In the genomic region with DNA sequence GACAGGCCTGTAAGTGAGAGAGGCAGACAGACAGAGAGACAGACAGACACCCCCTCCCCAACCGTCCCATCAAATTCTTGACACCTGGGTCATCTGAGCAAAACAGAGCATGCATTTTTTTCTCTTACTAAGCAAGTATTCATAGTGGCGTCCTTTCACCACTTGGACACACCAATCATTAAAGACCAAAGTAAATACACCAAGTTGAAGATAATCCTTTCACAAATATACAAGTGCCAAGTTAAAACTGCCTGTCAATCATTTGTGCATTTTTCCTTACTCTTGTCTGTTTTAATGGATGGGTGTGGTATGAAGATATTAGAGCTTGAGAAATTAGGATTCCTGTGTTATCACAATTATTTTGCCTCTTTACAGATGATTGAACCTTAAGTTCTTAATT, we compare ENCODE assay signal across 20 cellular contexts.
DNase-seq lines count a peak whose midpoint lies in the region; ATAC-seq and TF ChIP-seq lines count a peak whose summit lies in the region.
"Had no signal": no experiment of that assay in that cellular context is flagged by ENCODE, and none has a peak within 500 bp of the region (broad histone marks: within the 10 kb centered on the region; RNA-seq: fewer than 3 reads in every experiment).

No MANE protein-coding gene starts in this region.

- TF ChIP-seq CTCF in nephron progenitor cell (IDR thresholded peaks at IDR 0.05): no peak

- peak; percentile 22 for DNase-seq in NCI-H510A treated with DMSO at 0.1 percent for 48 hours (lab: John Stamatoyannopoulos, UW)
- no peak for DNase-seq in NCI-H510A (lab: John Stamatoyannopoulos, UW)
- peak; percentile 74 for DNase-seq in DMS53 treated with DMSO at 0.1 percent for 48 hours (lab: John Stamatoyannopoulos, UW; ENCODE audit: unreplicated experiment)
- DNase-seq in NCI-H460 (ENCODE audit: extremely low read depth, low read depth): peak; percentile 1
- DNase-seq in nephron progenitor cell: no peak
- no peak for DNase-seq in epidermal melanocyte (ENCODE audit: insufficient read length, low spot score)
- DNase-seq in activated CD4-positive, alpha-beta T cell treated with anti-CD3 and anti-CD28 coated beads, Interleukin-2, amount 10 ng/mL, durations not matched to agents 7 days and 5 days: no peak
- DNase-seq: GOT3, HCEC 1CT, Kasumi-1, MM.1S, NCI-H1048, NCI-H1694, NCI-H2029 treated with DMSO at 0.1 percent for 48 hours, NCI-H226, NCI-H524 treated with DMSO at 0.1 percent for 48 hours, Peyer's patch, SHP77 treated with DMSO at 0.1 percent for 48 hours, T-helper 1 cell had no signal

- CTCF ChIA-PET in activated CD4-positive, alpha-beta T cell treated with anti-CD3 and anti-CD28 coated beads, Interleukin-2, amount 10 ng/mL, durations not matched to agents 7 days and 5 days (lab: Charles Lee): no interaction called here

- POLR2A ChIA-PET in activated CD4-positive, alpha-beta T cell treated with anti-CD3 and anti-CD28 coated beads, Interleukin-2, amount 10 ng/mL, durations not matched to agents 7 days and 5 days (lab: Charles Lee): no interaction called here

- H3K36me3 Mint-ChIP-seq in nephron progenitor cell (ENCODE audit: low read depth): no peaks in the 10 kb centered on the region
- no peaks in the 10 kb centered on the region for H3K36me3 Mint-ChIP-seq in activated CD4-positive, alpha-beta T cell treated with anti-CD3 and anti-CD28 coated beads, Interleukin-2, amount 10 ng/mL, durations not matched to agents 7 days and 5 days (ENCODE audit: low read depth)

- peaks cover 9% of the 10 kb centered on the region for H3K27me3 Mint-ChIP-seq in nephron progenitor cell (ENCODE audit: low read depth, poor library complexity)
- peaks cover 3% of the 10 kb centered on the region for H3K27me3 Mint-ChIP-seq in activated CD4-positive, alpha-beta T cell treated with anti-CD3 and anti-CD28 coated beads, Interleukin-2, amount 10 ng/mL, durations not matched to agents 7 days and 5 days

- peak overlapping the region; percentile 68 for H3K27ac Mint-ChIP-seq in nephron progenitor cell
- no peak overlapping the region for H3K27ac Mint-ChIP-seq in activated CD4-positive, alpha-beta T cell treated with anti-CD3 and anti-CD28 coated beads, Interleukin-2, amount 10 ng/mL, durations not matched to agents 7 days and 5 days

- no peak for ATAC-seq in GM18505 (IDR thresholded peaks at IDR 0.05; ENCODE audit: unreplicated experiment)

- peak overlapping the region; percentile 4 for H3K4me3 Mint-ChIP-seq in nephron progenitor cell
- H3K4me3 Mint-ChIP-seq in activated CD4-positive, alpha-beta T cell treated with anti-CD3 and anti-CD28 coated beads, Interleukin-2, amount 10 ng/mL, durations not matched to agents 7 days and 5 days: no peak overlapping the region

- peaks cover 80% of the 10 kb centered on the region for H3K4me1 Mint-ChIP-seq in nephron progenitor cell
- H3K4me1 Mint-ChIP-seq in activated CD4-positive, alpha-beta T cell treated with anti-CD3 and anti-CD28 coated beads, Interleukin-2, amount 10 ng/mL, durations not matched to agents 7 days and 5 days: no peaks in the 10 kb centered on the region

- no peak for TF ChIP-seq POLR2A in GM18505 (IDR thresholded peaks at IDR 0.05; ENCODE audit: borderline replicate concordance, extremely low read depth, insufficient read depth, insufficient read length)

- no peaks in the 10 kb centered on the region for H3K9me3 Mint-ChIP-seq in nephron progenitor cell
- H3K9me3 Mint-ChIP-seq in activated CD4-positive, alpha-beta T cell treated with anti-CD3 and anti-CD28 coated beads, Interleukin-2, amount 10 ng/mL, durations not matched to agents 7 days and 5 days: no peaks in the 10 kb centered on the region

Comparison
In these comparisons a context has a peak if more than half of its experiments do, and no peak if none do; other contexts are left out.
1. DNase-seq: peak in NCI-H510A treated with DMSO at 0.1 percent for 48 hours (single experiment), DMS53 treated with DMSO at 0.1 percent for 48 hours (single experiment) and NCI-H460 (single experiment); none in NCI-H510A (single experiment), nephron progenitor cell (single experiment), epidermal melanocyte (single experiment) and activated CD4-positive, alpha-beta T cell treated with anti-CD3 and anti-CD28 coated beads, Interleukin-2, amount 10 ng/mL, durations not matched to agents 7 days and 5 days (single experiment).